Comparison of ENCODE assay signal across 20 cellular contexts in genomic region chr6:170146640-170147039, GRCh38.
DNase-seq lines count a peak whose midpoint lies in the region; ATAC-seq and TF ChIP-seq lines count a peak whose summit lies in the region.
"Had no signal": no experiment of that assay in that cellular context is flagged by ENCODE, and none has a peak within 500 bp of the region (broad histone marks: within the 10 kb centered on the region; RNA-seq: fewer than 3 reads in every experiment).

No MANE protein-coding gene starts in this region.

- peaks cover 17% of the 10 kb centered on the region for H3K27me3 Mint-ChIP-seq in activated T-helper 2 cell treated with anti-CD3 and anti-CD28 coated beads, Interferon-gamma antibody, Interleukin-2, Interleukin-4, amounts not matched to agents 10 μg/mL and 5 μg/mL and 100 μg/mL, durations not matched to agents 14 hours and 24 hours and 36 hours (ENCODE audit: low read depth)
- H3K27me3 Mint-ChIP-seq in naive thymus-derived CD8-positive, alpha-beta T cell, result no peaks in the 10 kb centered on the region
- peaks cover 25% of the 10 kb centered on the region for H3K27me3 Mint-ChIP-seq in nephron progenitor cell (ENCODE audit: low read depth, poor library complexity)

- intact Hi-C loops in Right ventricle myocardium inferior (cut with DNase I), result no loop called here
- intact Hi-C loops in left ventricle myocardium superior (cut with micrococcal nuclease), result no loop called here
- intact Hi-C loops in activated T-helper 2 cell treated with anti-CD3 and anti-CD28 coated beads, Interferon-gamma antibody, Interleukin-2, Interleukin-4, amounts not matched to agents 10 μg/mL and 5 μg/mL and 100 μg/mL, durations not matched to agents 14 hours and 24 hours and 36 hours (cut with micrococcal nuclease), result no loop called here
- intact Hi-C loops in upper lobe of right lung (cut with DNase I), result no loop called here

- peak; percentile 9 for ATAC-seq in Right ventricle myocardium inferior
- ATAC-seq in left ventricle myocardium superior, result no peak
- no peak for ATAC-seq in naive thymus-derived CD8-positive, alpha-beta T cell
- no peak for ATAC-seq in upper lobe of right lung
- ATAC-seq: body of pancreas, SK-N-SH treated with all-trans-retinoic acid at 6 μM for 48 hours had no signal

- DNase-seq in Right ventricle myocardium inferior (ENCODE audit: missing footprints), result no peak
- DNase-seq in left ventricle myocardium superior, result no peak
- no peak for DNase-seq in activated T-helper 2 cell treated with anti-CD3 and anti-CD28 coated beads, Interferon-gamma antibody, Interleukin-2, Interleukin-4, amounts not matched to agents 10 μg/mL and 5 μg/mL and 100 μg/mL, durations not matched to agents 14 hours and 24 hours and 36 hours (ENCODE audit: low spot score)
- peak in 2 of 10 donors; percentile 11 to 50 for DNase-seq in naive thymus-derived CD8-positive, alpha-beta T cell
- peak; percentile 51 for DNase-seq in upper lobe of right lung
- no peak for DNase-seq in nephron progenitor cell
- no peak for DNase-seq in anterior cingulate cortex (lab: John Stamatoyannopoulos, UW)
- DNase-seq in NOMO-1 (lab: John Stamatoyannopoulos, UW; ENCODE audit: unreplicated experiment in 2 of 2), result no peak
- DNase-seq: activated gamma-delta T cell; colonic mucosa; H9; MM.1S; NCI-H1694; NCI-H226; stimulated activated CD4-positive, alpha-beta T cell treated with anti-CD3 and anti-CD28 coated beads, Interleukin-4, amount 100 ng/mL, for 1 hour; substantia nigra had no signal

- no peaks in the 10 kb centered on the region for H3K27me3 ChIP-seq in upper lobe of right lung
- H3K27me3 ChIP-seq: body of pancreas, colonic mucosa, hepatocyte, Peyer's patch had no signal

- peaks cover 22% of the 10 kb centered on the region for H3K4me1 Mint-ChIP-seq in activated T-helper 2 cell treated with anti-CD3 and anti-CD28 coated beads, Interferon-gamma antibody, Interleukin-2, Interleukin-4, amounts not matched to agents 10 μg/mL and 5 μg/mL and 100 μg/mL, durations not matched to agents 14 hours and 24 hours and 36 hours (ENCODE audit: low read depth)
- H3K4me1 Mint-ChIP-seq in naive thymus-derived CD8-positive, alpha-beta T cell, result peaks cover 55 to 66% (median 60%) of the 10 kb centered on the region in 4 donors
- H3K4me1 Mint-ChIP-seq in nephron progenitor cell, result peaks cover 44% of the 10 kb centered on the region

- H3K27ac Mint-ChIP-seq in activated T-helper 2 cell treated with anti-CD3 and anti-CD28 coated beads, Interferon-gamma antibody, Interleukin-2, Interleukin-4, amounts not matched to agents 10 μg/mL and 5 μg/mL and 100 μg/mL, durations not matched to agents 14 hours and 24 hours and 36 hours, result peak overlapping the region; percentile 8
- H3K27ac Mint-ChIP-seq in naive thymus-derived CD8-positive, alpha-beta T cell, result peak overlapping the region; percentile 82 to 99 (median 94)
- H3K27ac Mint-ChIP-seq in nephron progenitor cell, result no peak overlapping the region
- H3K27ac Mint-ChIP-seq: H9 had no signal

- H3K4me3 Mint-ChIP-seq in activated T-helper 2 cell treated with anti-CD3 and anti-CD28 coated beads, Interferon-gamma antibody, Interleukin-2, Interleukin-4, amounts not matched to agents 10 μg/mL and 5 μg/mL and 100 μg/mL, durations not matched to agents 14 hours and 24 hours and 36 hours (ENCODE audit: low read depth), result no peak overlapping the region
- peak overlapping the region in 9 of 10 donors; percentile 19 to 94 (median 82) for H3K4me3 Mint-ChIP-seq in naive thymus-derived CD8-positive, alpha-beta T cell
- H3K4me3 Mint-ChIP-seq in nephron progenitor cell, result no peak overlapping the region
- H3K4me3 Mint-ChIP-seq: H9 had no signal

- H3K9me3 ChIP-seq in upper lobe of right lung, result no peaks in the 10 kb centered on the region
- H3K9me3 ChIP-seq: body of pancreas, colonic mucosa, Peyer's patch had no signal

- no peak overlapping the region for H3K4me3 ChIP-seq in upper lobe of right lung
- H3K4me3 ChIP-seq: body of pancreas, colonic mucosa, hepatocyte, Peyer's patch had no signal

- peaks cover 3% of the 10 kb centered on the region for H3K36me3 Mint-ChIP-seq in activated T-helper 2 cell treated with anti-CD3 and anti-CD28 coated beads, Interferon-gamma antibody, Interleukin-2, Interleukin-4, amounts not matched to agents 10 μg/mL and 5 μg/mL and 100 μg/mL, durations not matched to agents 14 hours and 24 hours and 36 hours (ENCODE audit: low read depth)
- peaks cover 0 to 7% (median 0%) of the 10 kb centered on the region in 3 donors for H3K36me3 Mint-ChIP-seq in naive thymus-derived CD8-positive, alpha-beta T cell
- H3K36me3 Mint-ChIP-seq in nephron progenitor cell (ENCODE audit: low read depth), result peaks cover 10% of the 10 kb centered on the region

- H3K9me3 Mint-ChIP-seq in activated T-helper 2 cell treated with anti-CD3 and anti-CD28 coated beads, Interferon-gamma antibody, Interleukin-2, Interleukin-4, amounts not matched to agents 10 μg/mL and 5 μg/mL and 100 μg/mL, durations not matched to agents 14 hours and 24 hours and 36 hours, result peaks cover 24% of the 10 kb centered on the region
- H3K9me3 Mint-ChIP-seq in naive thymus-derived CD8-positive, alpha-beta T cell, result peaks cover 0 to 11% (median 3%) of the 10 kb centered on the region in 9 donors
- H3K9me3 Mint-ChIP-seq in nephron progenitor cell, result peaks cover 18% of the 10 kb centered on the region

- no peak overlapping the region for H3K27ac ChIP-seq in upper lobe of right lung
- H3K27ac ChIP-seq: body of pancreas, colonic mucosa, hepatocyte, Peyer's patch had no signal

- TF ChIP-seq CTCF in upper lobe of right lung (IDR thresholded peaks at IDR 0.05) (no peak), nephron progenitor cell (IDR thresholded peaks at IDR 0.05) (no peak)

- H3K36me3 ChIP-seq in upper lobe of right lung, result no peaks in the 10 kb centered on the region
- H3K36me3 ChIP-seq: colonic mucosa, Peyer's patch had no signal

- H3K4me1 ChIP-seq in upper lobe of right lung, result peaks cover 14% of the 10 kb centered on the region
- H3K4me1 ChIP-seq: body of pancreas, colonic mucosa had no signal

- POLR2A ChIA-PET in naive thymus-derived CD8-positive, alpha-beta T cell (lab: Charles Lee), result interaction anchor here (0.6 to 4.8 kb wide), 3 partner anchors 15 to 144 kb away, joined by 5 to 77 read pairs (median 18); partner anchors contain the start of gene DLL1

Comparison
In these comparisons a context has a peak if more than half of its experiments do, and no peak if none do; other contexts are left out.
1. H3K4me3 Mint-ChIP-seq: peak in naive thymus-derived CD8-positive, alpha-beta T cell (9 of 10); none in activated T-helper 2 cell treated with anti-CD3 and anti-CD28 coated beads, Interferon-gamma antibody, Interleukin-2, Interleukin-4, amounts not matched to agents 10 μg/mL and 5 μg/mL and 100 μg/mL, durations not matched to agents 14 hours and 24 hours and 36 hours (single experiment) and nephron progenitor cell (single experiment).